ENCODE assay signal across 18 cellular contexts in the genomic region with DNA sequence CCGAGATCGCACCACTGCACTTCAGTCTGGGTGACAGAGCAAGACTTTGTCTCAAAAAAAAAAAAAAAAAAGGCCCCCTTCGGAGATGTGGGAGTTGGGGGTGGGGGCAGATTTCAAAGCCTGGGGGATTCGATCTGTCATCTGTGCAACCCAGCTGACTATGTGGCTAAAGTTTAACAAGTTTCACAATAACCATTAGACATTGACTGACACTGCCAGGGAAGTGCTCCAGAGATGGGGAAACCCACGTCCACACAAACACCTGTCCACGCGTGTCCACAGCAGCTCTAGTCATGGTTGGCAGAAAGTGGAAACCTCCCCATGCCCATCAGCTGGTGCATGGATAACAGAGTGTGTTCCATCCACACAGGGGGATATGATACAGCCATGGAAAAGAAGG. TPM values are rescaled to one million over a fixed set of nuclear protein-coding genes. Genes with fewer than 3 reads are reported as not detected.
"Had no signal": no experiment of that assay in that cellular context is flagged by ENCODE, and none has a peak within 500 bp of the region (broad histone marks: within the 10 kb centered on the region; RNA-seq: fewer than 3 reads in every experiment).

No MANE protein-coding gene starts in this region.

- H3K36me3 ChIP-seq: colonic mucosa, gastroesophageal sphincter, heart right ventricle, left lung, tibial artery had no signal

- ATAC-seq: gastroesophageal sphincter; heart right ventricle; left lung; naive thymus-derived CD4-positive, alpha-beta T cell; stimulated activated naive B cell treated with anti-CD40 and anti-IgM and Interleukin-4, amounts not matched to agents 10 μg/mL and 1 μg/mL and 100 μg/mL, for 72 hours had no signal

- DNase-seq: activated CD4-positive, alpha-beta T cell treated with anti-CD3 and anti-CD28 coated beads, Interleukin-2, amount 50 U/mL, for 1 hour; activated CD8-positive, alpha-beta memory T cell treated with anti-CD3 and anti-CD28 coated beads for 24 hours; activated gamma-delta T cell treated with Interleukin-2 at 50 U/mL for 16 hours; activated naive CD8-positive, alpha-beta T cell treated with anti-CD3 and anti-CD28 coated beads for 36 hours; amygdala; central memory CD4-positive, alpha-beta T cell; colonic mucosa; heart right ventricle; left lung; mammary epithelial cell; naive thymus-derived CD4-positive, alpha-beta T cell; retina; stimulated activated CD4-positive, alpha-beta T cell treated with anti-CD3 and anti-CD28 coated beads, Interleukin-4, amount 100 ng/mL, for 1 hour; stimulated activated naive B cell treated with anti-CD40 and anti-IgM and Interleukin-4, amounts not matched to agents 10 μg/mL and 1 μg/mL and 100 μg/mL, for 72 hours; tibial artery had no signal

- H3K4me3 ChIP-seq: colonic mucosa, gastroesophageal sphincter, heart right ventricle, left lung, tibial artery had no signal

- H3K27ac ChIP-seq: colonic mucosa, gastroesophageal sphincter, heart right ventricle, left lung, tibial artery had no signal

- H3K27me3 ChIP-seq: colonic mucosa, left lung had no signal

- H3K9me3 ChIP-seq: colonic mucosa, gastroesophageal sphincter, heart right ventricle, left lung, tibial artery had no signal

- FAIRE-seq: endometrium, urothelium cell line had no signal

- H3K4me1 ChIP-seq: colonic mucosa, gastroesophageal sphincter, heart right ventricle, tibial artery had no signal

RNA-seq across cellular contexts. Expression of a gene that starts 37.6 kb away (rescaled TPM):
- total RNA-seq: activated naive CD8-positive, alpha-beta T cell treated with anti-CD3 and anti-CD28 coated beads for 36 hours had no signal
- polyA plus RNA-seq: naive thymus-derived CD4-positive, alpha-beta T cell had no signal
